In the genomic region with DNA sequence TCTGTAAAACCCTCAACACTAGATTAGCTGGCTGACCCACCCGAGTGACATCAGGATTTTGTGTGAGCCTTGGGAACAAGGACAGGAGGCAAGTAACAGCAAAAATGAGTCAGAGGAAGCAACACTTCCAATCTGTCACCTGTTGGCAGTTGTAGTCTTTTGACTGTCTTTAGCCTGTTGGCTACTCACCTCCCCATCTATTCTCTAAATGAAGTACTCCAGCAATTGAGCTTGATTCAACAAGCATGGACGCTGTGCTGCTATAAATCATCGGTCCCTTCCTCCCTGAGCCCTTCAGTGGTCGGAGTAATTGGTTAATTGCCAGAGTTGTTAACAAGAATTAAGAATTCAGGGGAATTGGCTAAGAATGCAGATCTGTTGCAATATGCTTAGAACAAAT, we compare ENCODE assay signal across 19 cellular contexts.
A peak's percentile ranks its signal among the peaks of the same experiment; 100 is the strongest.
DNase-seq lines count a peak whose midpoint lies in the region; ATAC-seq and TF ChIP-seq lines count a peak whose summit lies in the region.
"Had no signal": no experiment of that assay in that cellular context is flagged by ENCODE, and none has a peak within 500 bp of the region (broad histone marks: within the 10 kb centered on the region; RNA-seq: fewer than 3 reads in every experiment).

No MANE protein-coding gene starts in this region.

- no peak overlapping the region for H4K8ac ChIP-seq in mesendoderm (ENCODE audit: low read depth, low read length)

- no peaks in the 10 kb centered on the region for H3K79me2 ChIP-seq in mesendoderm (ENCODE audit: control insufficient read depth, insufficient read depth, low read length)

- peak in 2 of 3 experiments; percentile 19 to 64 for DNase-seq in NCI-H1417 (lab: John Stamatoyannopoulos, UW)
- no peak for DNase-seq in NCI-H1417 treated with DMSO at 0.1 percent for 48 hours (lab: John Stamatoyannopoulos, UW)
- DNase-seq in adrenal gland = peak in 6 of 7 donors; percentile 23 to 67 (median 33)
- peak; percentile 6 for DNase-seq in mesendoderm
- DNase-seq in A172 (ENCODE audit: low spot score) = no peak
- DNase-seq in activated CD4-positive, alpha-beta T cell treated with anti-CD3 and anti-CD28 coated beads for 1 hour = no peak
- DNase-seq: EL, GOT3, KG1, NCI-H1092, NCI-H2029, NCI-H524, PC-9 had no signal

- POLR2A ChIA-PET in HEK293 (lab: Yijun Ruan, JAX) = no interaction called here

- H3K36me3 ChIP-seq in HEK293 (ENCODE audit: control insufficient read depth in 2 of 2, insufficient read depth in 1 of 2, low read length in 2 of 2) (no peaks in the 10 kb centered on the region), adrenal gland (replicated peaks in 1 of 2) (no peaks in the 10 kb centered on the region), mesendoderm (ENCODE audit: control insufficient read depth, insufficient read depth, low read length) (no peaks in the 10 kb centered on the region)
- H3K36me3 ChIP-seq: BLaER1 treated with 17β-estradiol and CSF1 and Interleukin-3, amounts not matched to agents 10 nM and 100 nM had no signal

- 35 to 51% (median 44%) methylated on average over 4 of the region's 4 CpGs for WGBS in adrenal gland, 4 donors
- WGBS in mesendoderm (ENCODE audit: extremely low coverage, insufficient coverage, low lambda C conversion rate) = no CpG with 5 or more reads among the region's 4 CpGs

- H3K4ac ChIP-seq in mesendoderm (ENCODE audit: low read depth, low read length) = no peak overlapping the region

- H2BK120ac ChIP-seq in mesendoderm (ENCODE audit: low read depth, low read length) = no peak overlapping the region

- H3K4me3 ChIP-seq in HEK293 (ENCODE audit: low read depth, low read length) = no peak overlapping the region
- no peak overlapping the region for H3K4me3 ChIP-seq in adrenal gland
- no peak overlapping the region for H3K4me3 ChIP-seq in mesendoderm (ENCODE audit: low read length)
- H3K4me3 ChIP-seq: A549; BLaER1 treated with 17β-estradiol and CSF1 and Interleukin-3, amounts not matched to agents 10 nM and 100 nM; PC-9 had no signal

- no peak overlapping the region for H3K9ac ChIP-seq in mesendoderm (ENCODE audit: low read length)
- H3K9ac ChIP-seq: BLaER1 treated with 17β-estradiol and CSF1 and Interleukin-3, amounts not matched to agents 10 nM and 100 nM had no signal

- no peak overlapping the region for H3K4me2 ChIP-seq in mesendoderm (ENCODE audit: low read length)
- H3K4me2 ChIP-seq: A549; BLaER1 treated with 17β-estradiol and CSF1 and Interleukin-3, amounts not matched to agents 10 nM and 100 nM; PC-9 had no signal

- H2AK5ac ChIP-seq in mesendoderm (ENCODE audit: low read length) = no peak overlapping the region

- no peak overlapping the region for H3K56ac ChIP-seq in mesendoderm (ENCODE audit: low read length)

- TF ChIP-seq CTCF in HEK293 (tag by site-specific recombination; IDR thresholded peaks at IDR 0.05) (no peak), adrenal gland (IDR thresholded peaks at IDR 0.05) (no peak)

- H2BK15ac ChIP-seq in mesendoderm (replicated peaks; ENCODE audit: low read depth) = no peak overlapping the region

- no peak overlapping the region for H2BK5ac ChIP-seq in mesendoderm (ENCODE audit: low read length)

- CTCF ChIA-PET in HEK293 (lab: Yijun Ruan, JAX) = interaction anchor here (0.6 kb wide), 1 partner anchor 376 kb away, joined by 3 read pairs; no protein-coding TSS in a partner anchor

- no peak overlapping the region for H3K23ac ChIP-seq in mesendoderm (ENCODE audit: low read length)

- H3K4me1 ChIP-seq in HEK293 (ENCODE audit: control insufficient read depth, insufficient read depth, low read length) = no peaks in the 10 kb centered on the region
- peaks cover 0 to 9% of the 10 kb centered on the region in 2 donors for H3K4me1 ChIP-seq in adrenal gland (replicated peaks in 1 of 2)
- H3K4me1 ChIP-seq in mesendoderm (ENCODE audit: control insufficient read depth, low read depth, low read length) = no peaks in the 10 kb centered on the region
- H3K4me1 ChIP-seq: A549; BLaER1 treated with 17β-estradiol and CSF1 and Interleukin-3, amounts not matched to agents 10 nM and 100 nM had no signal

- no peak overlapping the region for H4K5ac ChIP-seq in mesendoderm (ENCODE audit: low read length)

- H3K79me1 ChIP-seq in mesendoderm (ENCODE audit: low read length) = no peaks in the 10 kb centered on the region

- no peak for TF ChIP-seq POLR2A in adrenal gland (IDR thresholded peaks at IDR 0.05)

- no peaks in the 10 kb centered on the region for H3K27me3 ChIP-seq in adrenal gland
- H3K27me3 ChIP-seq in mesendoderm (ENCODE audit: insufficient read depth, low read length, poor library complexity) = no peaks in the 10 kb centered on the region
- H3K27me3 ChIP-seq: BLaER1 treated with 17β-estradiol and CSF1 and Interleukin-3, amounts not matched to agents 10 nM and 100 nM had no signal

- no peak overlapping the region for H3K18ac ChIP-seq in mesendoderm (ENCODE audit: low read length)

- intact Hi-C loops in adrenal gland (cut with DNase I) = no loop called here

- H3K9me3 ChIP-seq in HEK293 (ENCODE audit: control insufficient read depth, insufficient read depth, low read depth, low read length) (no peaks in the 10 kb centered on the region), adrenal gland (replicated peaks in 1 of 3) (no peaks in the 10 kb centered on the region)
- H3K9me3 ChIP-seq: A549; BLaER1 treated with 17β-estradiol and CSF1 and Interleukin-3, amounts not matched to agents 10 nM and 100 nM had no signal

- H3K27ac ChIP-seq in HEK293 (ENCODE audit: extremely low read depth, low read depth, low read length) (no peak overlapping the region), adrenal gland (no peak overlapping the region), mesendoderm (ENCODE audit: low read depth, low read length) (no peak overlapping the region)
- H3K27ac ChIP-seq: A549; BLaER1 treated with 17β-estradiol and CSF1 and Interleukin-3, amounts not matched to agents 10 nM and 100 nM; PC-9 had no signal

- ATAC-seq in HG03442 (IDR thresholded peaks at IDR 0.05; ENCODE audit: unreplicated experiment) = no peak
- ATAC-seq: A549, HepG2, Right ventricle myocardium inferior had no signal

TF ChIP-seq in HEK293, 187 proteins besides CTCF, POLR2A, EP300 and RAD21:
- TF ChIP-seq SCRT1 (tag by site-specific recombination; IDR thresholded peaks at IDR 0.05; ENCODE audit: borderline replicate concordance) (0 out of 2 replicates have a peak, but pooled peaks have one; percentile 28), SCRT2 (tag by site-specific recombination; IDR thresholded peaks at IDR 0.05) (peak; percentile 86), ZNF558 (tag by site-specific recombination; IDR thresholded peaks at IDR 0.05) (no peak)

Comparison
In these comparisons a context has a peak if more than half of its experiments do, and no peak if none do; other contexts are left out.
1. DNase-seq: peak in NCI-H1417 (2 of 3), adrenal gland (6 of 7) and mesendoderm (single experiment); none in NCI-H1417 treated with DMSO at 0.1 percent for 48 hours (single experiment), A172 (single experiment) and activated CD4-positive, alpha-beta T cell treated with anti-CD3 and anti-CD28 coated beads for 1 hour (single experiment).